ENCODE assay signal across 1 cellular context in the genomic region with DNA sequence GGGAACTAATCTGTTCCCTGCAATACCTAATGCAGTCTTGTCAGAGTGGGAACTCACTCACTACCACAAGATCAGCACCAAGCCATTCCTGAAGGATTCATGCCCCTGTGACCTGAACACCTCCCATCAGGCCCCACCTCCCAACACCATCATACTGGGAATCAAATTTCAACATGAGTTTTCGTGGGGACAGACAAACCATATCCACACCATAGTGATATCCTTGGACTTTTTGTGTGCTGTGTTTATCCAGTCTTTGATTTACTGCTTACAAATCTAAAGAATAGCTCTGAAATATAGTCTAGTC.
TF ChIP-seq lines count a peak whose summit lies in the region.

No MANE protein-coding gene starts in this region.

TF ChIP-seq in SK-N-SH, 30 proteins besides CTCF, POLR2A, EP300 and RAD21:
- TF ChIP-seq, protein P1, sequence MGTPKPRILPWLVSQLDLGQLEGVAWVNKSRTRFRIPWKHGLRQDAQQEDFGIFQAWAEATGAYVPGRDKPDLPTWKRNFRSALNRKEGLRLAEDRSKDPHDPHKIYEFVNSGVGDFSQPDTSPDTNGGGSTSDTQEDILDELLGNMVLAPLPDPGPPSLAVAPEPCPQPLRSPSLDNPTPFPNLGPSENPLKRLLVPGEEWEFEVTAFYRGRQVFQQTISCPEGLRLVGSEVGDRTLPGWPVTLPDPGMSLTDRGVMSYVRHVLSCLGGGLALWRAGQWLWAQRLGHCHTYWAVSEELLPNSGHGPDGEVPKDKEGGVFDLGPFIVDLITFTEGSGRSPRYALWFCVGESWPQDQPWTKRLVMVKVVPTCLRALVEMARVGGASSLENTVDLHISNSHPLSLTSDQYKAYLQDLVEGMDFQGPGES (IDR thresholded peaks at IDR 0.05; ENCODE audit: low read depth, low read length), result no peak
- no peak for TF ChIP-seq YY1 (IDR thresholded peaks at IDR 0.05; ENCODE audit: low read depth)
- no peak for TF ChIP-seq TEAD4 (IDR thresholded peaks at IDR 0.05; ENCODE audit: borderline replicate concordance, insufficient read depth)
- no peak for TF ChIP-seq SMC3 (IDR thresholded peaks at IDR 0.05; ENCODE audit: low read depth, low read length)
- no peak for TF ChIP-seq GATA2 (CRISPR knock-in tag; IDR thresholded peaks at IDR 0.05)
- TF ChIP-seq SIN3A (IDR thresholded peaks at IDR 0.05; ENCODE audit: borderline replicate concordance, low read depth, low read length), result no peak
- TF ChIP-seq GABPA (IDR thresholded peaks at IDR 0.05; ENCODE audit: low read depth), result no peak
- TF ChIP-seq NRF1 (IDR thresholded peaks at IDR 0.05; ENCODE audit: low read depth, low read length), result no peak
- TF ChIP-seq FOSL2 (IDR thresholded peaks at IDR 0.05; ENCODE audit: borderline replicate concordance, low read depth), result no peak
- TF ChIP-seq MEF2A (IDR thresholded peaks at IDR 0.05; ENCODE audit: borderline replicate concordance, low read depth), result no peak
- TF ChIP-seq NFIC (IDR thresholded peaks at IDR 0.05; ENCODE audit: borderline replicate concordance), result no peak
- TF ChIP-seq CHD2 (IDR thresholded peaks at IDR 0.05; ENCODE audit: low read length, partially characterized antibody), result no peak
- TF ChIP-seq, protein P2, sequence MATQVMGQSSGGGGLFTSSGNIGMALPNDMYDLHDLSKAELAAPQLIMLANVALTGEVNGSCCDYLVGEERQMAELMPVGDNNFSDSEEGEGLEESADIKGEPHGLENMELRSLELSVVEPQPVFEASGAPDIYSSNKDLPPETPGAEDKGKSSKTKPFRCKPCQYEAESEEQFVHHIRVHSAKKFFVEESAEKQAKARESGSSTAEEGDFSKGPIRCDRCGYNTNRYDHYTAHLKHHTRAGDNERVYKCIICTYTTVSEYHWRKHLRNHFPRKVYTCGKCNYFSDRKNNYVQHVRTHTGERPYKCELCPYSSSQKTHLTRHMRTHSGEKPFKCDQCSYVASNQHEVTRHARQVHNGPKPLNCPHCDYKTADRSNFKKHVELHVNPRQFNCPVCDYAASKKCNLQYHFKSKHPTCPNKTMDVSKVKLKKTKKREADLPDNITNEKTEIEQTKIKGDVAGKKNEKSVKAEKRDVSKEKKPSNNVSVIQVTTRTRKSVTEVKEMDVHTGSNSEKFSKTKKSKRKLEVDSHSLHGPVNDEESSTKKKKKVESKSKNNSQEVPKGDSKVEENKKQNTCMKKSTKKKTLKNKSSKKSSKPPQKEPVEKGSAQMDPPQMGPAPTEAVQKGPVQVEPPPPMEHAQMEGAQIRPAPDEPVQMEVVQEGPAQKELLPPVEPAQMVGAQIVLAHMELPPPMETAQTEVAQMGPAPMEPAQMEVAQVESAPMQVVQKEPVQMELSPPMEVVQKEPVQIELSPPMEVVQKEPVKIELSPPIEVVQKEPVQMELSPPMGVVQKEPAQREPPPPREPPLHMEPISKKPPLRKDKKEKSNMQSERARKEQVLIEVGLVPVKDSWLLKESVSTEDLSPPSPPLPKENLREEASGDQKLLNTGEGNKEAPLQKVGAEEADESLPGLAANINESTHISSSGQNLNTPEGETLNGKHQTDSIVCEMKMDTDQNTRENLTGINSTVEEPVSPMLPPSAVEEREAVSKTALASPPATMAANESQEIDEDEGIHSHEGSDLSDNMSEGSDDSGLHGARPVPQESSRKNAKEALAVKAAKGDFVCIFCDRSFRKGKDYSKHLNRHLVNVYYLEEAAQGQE (IDR thresholded peaks at IDR 0.05; ENCODE audit: low read depth, low read length), result no peak
- TF ChIP-seq RXRA (IDR thresholded peaks at IDR 0.05; ENCODE audit: borderline replicate concordance, low read depth), result no peak
- TF ChIP-seq, protein P3, sequence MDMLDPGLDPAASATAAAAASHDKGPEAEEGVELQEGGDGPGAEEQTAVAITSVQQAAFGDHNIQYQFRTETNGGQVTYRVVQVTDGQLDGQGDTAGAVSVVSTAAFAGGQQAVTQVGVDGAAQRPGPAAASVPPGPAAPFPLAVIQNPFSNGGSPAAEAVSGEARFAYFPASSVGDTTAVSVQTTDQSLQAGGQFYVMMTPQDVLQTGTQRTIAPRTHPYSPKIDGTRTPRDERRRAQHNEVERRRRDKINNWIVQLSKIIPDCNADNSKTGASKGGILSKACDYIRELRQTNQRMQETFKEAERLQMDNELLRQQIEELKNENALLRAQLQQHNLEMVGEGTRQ (IDR thresholded peaks at IDR 0.05; ENCODE audit: borderline replicate concordance, low read depth, low read length), result no peak
- TF ChIP-seq ELF1 (IDR thresholded peaks at IDR 0.05), result no peak
- TF ChIP-seq FOXJ3 (CRISPR knock-in tag; IDR thresholded peaks at IDR 0.05), result no peak
- TF ChIP-seq JUND (IDR thresholded peaks at IDR 0.05), result no peak
- TF ChIP-seq MXI1 (IDR thresholded peaks at IDR 0.05; ENCODE audit: low read depth, low read length), result no peak
- TF ChIP-seq, protein P4, sequence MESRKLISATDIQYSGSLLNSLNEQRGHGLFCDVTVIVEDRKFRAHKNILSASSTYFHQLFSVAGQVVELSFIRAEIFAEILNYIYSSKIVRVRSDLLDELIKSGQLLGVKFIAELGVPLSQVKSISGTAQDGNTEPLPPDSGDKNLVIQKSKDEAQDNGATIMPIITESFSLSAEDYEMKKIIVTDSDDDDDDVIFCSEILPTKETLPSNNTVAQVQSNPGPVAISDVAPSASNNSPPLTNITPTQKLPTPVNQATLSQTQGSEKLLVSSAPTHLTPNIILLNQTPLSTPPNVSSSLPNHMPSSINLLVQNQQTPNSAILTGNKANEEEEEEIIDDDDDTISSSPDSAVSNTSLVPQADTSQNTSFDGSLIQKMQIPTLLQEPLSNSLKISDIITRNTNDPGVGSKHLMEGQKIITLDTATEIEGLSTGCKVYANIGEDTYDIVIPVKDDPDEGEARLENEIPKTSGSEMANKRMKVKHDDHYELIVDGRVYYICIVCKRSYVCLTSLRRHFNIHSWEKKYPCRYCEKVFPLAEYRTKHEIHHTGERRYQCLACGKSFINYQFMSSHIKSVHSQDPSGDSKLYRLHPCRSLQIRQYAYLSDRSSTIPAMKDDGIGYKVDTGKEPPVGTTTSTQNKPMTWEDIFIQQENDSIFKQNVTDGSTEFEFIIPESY (IDR thresholded peaks at IDR 0.05; ENCODE audit: borderline replicate concordance, low read depth), result no peak
